In genomic region chr10:72106896-72107295, GRCh38 we compare ENCODE assay signal across 16 cellular contexts. TPM values are rescaled to one million over a fixed set of nuclear protein-coding genes. Genes with fewer than 3 reads are reported as not detected.
A peak's percentile ranks its signal among the peaks of the same experiment; 100 is the strongest.
DNase-seq lines count a peak whose midpoint lies in the region; ATAC-seq, FAIRE-seq and TF ChIP-seq lines count a peak whose summit lies in the region.
"Had no signal": no experiment of that assay in that cellular context is flagged by ENCODE, and none has a peak within 500 bp of the region (broad histone marks: within the 10 kb centered on the region; RNA-seq: fewer than 3 reads in every experiment).

No MANE protein-coding gene starts in this region.

- peak overlapping the region; percentile 61 to 87 (median 81) for H3K4me3 Mint-ChIP-seq in CD4-positive, alpha-beta memory T cell
- peak overlapping the region; percentile 76 for H3K4me3 Mint-ChIP-seq in activated CD4-positive, alpha-beta memory T cell treated with anti-CD3 and anti-CD28 coated beads for 36 hours
- no peak overlapping the region for H3K4me3 Mint-ChIP-seq in osteocyte (ENCODE audit: unreplicated experiment)

- peak overlapping the region; percentile 47; the same call in 2 of the 3 replicates for H3K4me2 ChIP-seq in A549

- POLR2A ChIA-PET in A549 (lab: Yijun Ruan, JAX): no interaction called here
- POLR2A ChIA-PET in CD4-positive, alpha-beta memory T cell (lab: Charles Lee; ENCODE audit: partially characterized antibody): interaction anchor here (0.8 to 6.3 kb wide), 10 partner anchors 10 to 213 kb away, joined by 3 to 230 read pairs (median 4); partner anchors contain the start of genes ANAPC16, ASCC1 and SPOCK2
- POLR2A ChIA-PET in activated CD4-positive, alpha-beta memory T cell treated with anti-CD3 and anti-CD28 coated beads for 36 hours (lab: Charles Lee): interaction anchor here (2.4 kb wide), 1 partner anchor 18 kb away, joined by 16 read pairs; the partner anchor contains the start of gene SPOCK2

- no peak for TF ChIP-seq POLR2A in A549 (IDR thresholded peaks at IDR 0.05; ENCODE audit: low read length)

- intact Hi-C loops in CD4-positive, alpha-beta memory T cell (cut with micrococcal nuclease): loop anchor here (1.0 kb wide), 1 partner anchor 18 kb away; no protein-coding TSS in a partner anchor
- intact Hi-C loops in activated CD4-positive, alpha-beta memory T cell treated with anti-CD3 and anti-CD28 coated beads for 36 hours (cut with micrococcal nuclease): loop anchor here (1.0 to 5.0 kb wide), 4 partner anchors 10 to 225 kb away; partner anchors contain the start of gene SPOCK2

- no peak for TF ChIP-seq CTCF in A549 (IDR thresholded peaks at IDR 0.05)
- TF ChIP-seq CTCF in foreskin keratinocyte (conservative IDR thresholded peaks at IDR 0.05): no peak
- no peak for TF ChIP-seq CTCF in osteocyte (IDR thresholded peaks at IDR 0.05)

- no peak for FAIRE-seq in A549 (lab: Jason Lieb, UNC)
- FAIRE-seq: endothelial cell of umbilical vein, urothelium cell line had no signal

- H3K4me1 ChIP-seq in A549 (peaks cover 24% of the 10 kb centered on the region), foreskin keratinocyte (peaks cover 9% of the 10 kb centered on the region)
- H3K4me1 ChIP-seq in CD4-positive, alpha-beta memory T cell (ENCODE audit: insufficient read depth, low read length): peaks cover 78% of the 10 kb centered on the region

- DNase-seq in A549 (ENCODE audit: low read depth in 1 of 2, low spot score in 1 of 2) (no peak), foreskin keratinocyte (peak; percentile 48 to 68), NCI-H2081 (lab: John Stamatoyannopoulos, UW) (no peak), hippocampal formation (lab: John Stamatoyannopoulos, UW) (no peak), foreskin melanocyte (no peak), osteocyte (ENCODE audit: extremely low spot score, unreplicated experiment) (no peak)
- DNase-seq in CD4-positive, alpha-beta memory T cell: no peak
- no peak for DNase-seq in activated CD4-positive, alpha-beta memory T cell treated with anti-CD3 and anti-CD28 coated beads for 36 hours
- DNase-seq: glutamatergic neuron; left colon; MV-4-11; NK-92 treated with Interleukin-12 subunit alpha and Interleukin-12 subunit beta, amount 100 ng/mL, for 24 hours; retina had no signal

- WGBS in A549 (ENCODE audit: missing lambda C conversion rate): 70% methylated on average over 2 of the region's 2 CpGs

- peaks cover 60 to 92% (median 80%) of the 10 kb centered on the region in 4 donors for H3K4me1 Mint-ChIP-seq in CD4-positive, alpha-beta memory T cell
- peaks cover 74% of the 10 kb centered on the region for H3K4me1 Mint-ChIP-seq in activated CD4-positive, alpha-beta memory T cell treated with anti-CD3 and anti-CD28 coated beads for 36 hours (ENCODE audit: low read depth)
- peaks cover 4% of the 10 kb centered on the region for H3K4me1 Mint-ChIP-seq in osteocyte (ENCODE audit: unreplicated experiment)

- no peak for TF ChIP-seq RAD21 in A549 (conservative IDR thresholded peaks at IDR 0.05 in 1 of 2, IDR thresholded peaks at IDR 0.05 in 1 of 2)

- H3K27ac ChIP-seq in A549: peak overlapping the region in 1 of 2 experiments; percentile 7; a peak in 1 of 6 replicates
- peak overlapping the region; percentile 53 for H3K27ac ChIP-seq in CD4-positive, alpha-beta memory T cell (ENCODE audit: low read depth, low read length)
- H3K27ac ChIP-seq in foreskin keratinocyte: peak overlapping the region; percentile 1

- H3K36me3 ChIP-seq in CD4-positive, alpha-beta memory T cell (ENCODE audit: insufficient read depth, low read length): no peaks in the 10 kb centered on the region
- H3K36me3 ChIP-seq: SJSA1 had no signal

- CTCF ChIA-PET in A549 (lab: Yijun Ruan, JAX): interaction anchor here (1.0 kb wide), 1 partner anchor 50 kb away, joined by 3 read pairs; no protein-coding TSS in a partner anchor
- CTCF ChIA-PET in CD4-positive, alpha-beta memory T cell (lab: Charles Lee; ENCODE audit: partially characterized antibody): interaction anchor here (0.7 to 2.3 kb wide), 8 partner anchors 17 to 231 kb away, joined by 3 to 14 read pairs (median 4); partner anchors contain the start of gene SPOCK2
- CTCF ChIA-PET in activated CD4-positive, alpha-beta memory T cell treated with anti-CD3 and anti-CD28 coated beads for 36 hours (lab: Charles Lee): interaction anchor here (1.7 kb wide), 1 partner anchor 230 kb away, joined by 6 read pairs; no protein-coding TSS in a partner anchor

- no peaks in the 10 kb centered on the region for H3K27me3 Mint-ChIP-seq in CD4-positive, alpha-beta memory T cell
- no peaks in the 10 kb centered on the region for H3K27me3 Mint-ChIP-seq in activated CD4-positive, alpha-beta memory T cell treated with anti-CD3 and anti-CD28 coated beads for 36 hours
- H3K27me3 Mint-ChIP-seq in osteocyte (ENCODE audit: unreplicated experiment): no peaks in the 10 kb centered on the region

- no peaks in the 10 kb centered on the region for H3K9me3 Mint-ChIP-seq in CD4-positive, alpha-beta memory T cell
- H3K9me3 Mint-ChIP-seq in activated CD4-positive, alpha-beta memory T cell treated with anti-CD3 and anti-CD28 coated beads for 36 hours: no peaks in the 10 kb centered on the region
- no peaks in the 10 kb centered on the region for H3K9me3 Mint-ChIP-seq in osteocyte (ENCODE audit: unreplicated experiment)

- no peaks in the 10 kb centered on the region for H3K9me3 ChIP-seq in A549
- no peaks in the 10 kb centered on the region for H3K9me3 ChIP-seq in CD4-positive, alpha-beta memory T cell (ENCODE audit: control insufficient read depth in 1 of 2, low read length in 2 of 2)
- H3K9me3 ChIP-seq: SJSA1 had no signal

- TF ChIP-seq EP300 in A549 (IDR thresholded peaks at IDR 0.05): no peak

- no peak overlapping the region for H3K4me3 ChIP-seq in A549
- peak overlapping the region in 1 of 2 donors; percentile 16 for H3K4me3 ChIP-seq in CD4-positive, alpha-beta memory T cell (ENCODE audit: low read length in 2 of 2)
- H3K4me3 ChIP-seq: SJSA1 had no signal

- no peaks in the 10 kb centered on the region for H3K27me3 ChIP-seq in CD4-positive, alpha-beta memory T cell (ENCODE audit: insufficient read depth, low read length)
- no peaks in the 10 kb centered on the region for H3K27me3 ChIP-seq in foreskin keratinocyte
- H3K27me3 ChIP-seq: SJSA1 had no signal

- ATAC-seq in A549 (no peak), foreskin keratinocyte (no peak)
- ATAC-seq: left colon had no signal

- H3K36me3 Mint-ChIP-seq in CD4-positive, alpha-beta memory T cell: peaks cover 6 to 11% of the 10 kb centered on the region in 2 donors
- peaks cover 16% of the 10 kb centered on the region for H3K36me3 Mint-ChIP-seq in activated CD4-positive, alpha-beta memory T cell treated with anti-CD3 and anti-CD28 coated beads for 36 hours
- H3K36me3 Mint-ChIP-seq in osteocyte (ENCODE audit: unreplicated experiment): peaks cover 31% of the 10 kb centered on the region

- peak overlapping the region; percentile 81 to 97 (median 90) for H3K27ac Mint-ChIP-seq in CD4-positive, alpha-beta memory T cell
- H3K27ac Mint-ChIP-seq in activated CD4-positive, alpha-beta memory T cell treated with anti-CD3 and anti-CD28 coated beads for 36 hours: peak overlapping the region; percentile 97
- H3K27ac Mint-ChIP-seq in osteocyte (ENCODE audit: unreplicated experiment): no peak overlapping the region

TF ChIP-seq in A549, 52 proteins besides CTCF, POLR2A, EP300 and RAD21:
- TF ChIP-seq CBX2 (IDR thresholded peaks at IDR 0.05; ENCODE audit: borderline replicate concordance, low read depth): no peak
- no peak for TF ChIP-seq ZFP36 (IDR thresholded peaks at IDR 0.05; ENCODE audit: borderline replicate concordance, partially characterized antibody)
- no peak for TF ChIP-seq RNF2 (IDR thresholded peaks at IDR 0.05; ENCODE audit: borderline replicate concordance, low read depth)
- TF ChIP-seq ZC3H11A (IDR thresholded peaks at IDR 0.05): no peak
- TF ChIP-seq FOSL2 (IDR thresholded peaks at IDR 0.05): no peak
- no peak for TF ChIP-seq FOSL2 (CRISPR knock-in tag; IDR thresholded peaks at IDR 0.05)
- no peak for TF ChIP-seq CHD2 (IDR thresholded peaks at IDR 0.05; ENCODE audit: low read length, partially characterized antibody)
- TF ChIP-seq CEBPB (IDR thresholded peaks at IDR 0.05): no peak
- TF ChIP-seq TFCP2L1 (CRISPR knock-in tag; IDR thresholded peaks at IDR 0.05): no peak
- TF ChIP-seq HES2 (IDR thresholded peaks at IDR 0.05): no peak
- no peak for TF ChIP-seq EHMT2 (IDR thresholded peaks at IDR 0.05; ENCODE audit: low read depth)
- no peak for TF ChIP-seq RCOR1 (IDR thresholded peaks at IDR 0.05; ENCODE audit: low read depth, low read length)
- TF ChIP-seq MYC (IDR thresholded peaks at IDR 0.05; ENCODE audit: borderline replicate concordance, low read length): no peak
- TF ChIP-seq GATA3 (IDR thresholded peaks at IDR 0.05; ENCODE audit: borderline replicate concordance): no peak
- no peak for TF ChIP-seq MAX (IDR thresholded peaks at IDR 0.05)
- no peak for TF ChIP-seq ESRRA (IDR thresholded peaks at IDR 0.05; ENCODE audit: borderline replicate concordance, low read length)
- TF ChIP-seq HDAC2 (IDR thresholded peaks at IDR 0.05): no peak

RNA-seq across cellular contexts. Expression of gene SPOCK2, which starts 18.5 kb away (rescaled TPM):
- polyA plus RNA-seq in A549 (2011; rRNA removed) (0.52 and 0.61 TPM in 2 replicates), A549 (2017; fragmentation: RNase III; extraction: RNeasy Plus Mini Kit Qiagen cat#74134 plus additional on column Dnase treatment) (0.55 to 0.73 TPM (median 0.67 TPM) in 3 replicates), foreskin keratinocyte (0.11 and 0.18 TPM in 2 replicates)
- 0.48 and 0.61 TPM in 2 replicates for polyA plus RNA-seq in A549 (2012; cell fraction: cytosol; rRNA removed)
- 4.0 and 4.8 TPM in 2 replicates for polyA plus RNA-seq in A549 (2012; cell fraction: nucleus; rRNA removed)
- 0.99 and 1.4 TPM in 2 replicates for polyA minus RNA-seq in A549 (2011; rRNA and poly(A)+ RNA removed)
- total RNA-seq in CD4-positive, alpha-beta memory T cell: 100 to 1,000 TPM; 552 to 556 TPM
- 100 to 1,000 TPM; 174 to 260 TPM for polyA plus RNA-seq in CD4-positive, alpha-beta memory T cell
- 100 to 1,000 TPM; 216 to 218 TPM for total RNA-seq in activated CD4-positive, alpha-beta memory T cell treated with anti-CD3 and anti-CD28 coated beads for 36 hours
- total RNA-seq in foreskin keratinocyte (0.14 and 0.27 TPM in 2 replicates), osteocyte (0.54 and 0.73 TPM in 2 replicates)
- total RNA-seq: SJSA1 had no signal

Comparison
In these comparisons a context has a peak if more than half of its experiments do, and no peak if none do; other contexts are left out.
1. DNase-seq: peak in foreskin keratinocyte (2 of 2); none in A549 (0 of 2), CD4-positive, alpha-beta memory T cell (0 of 5), activated CD4-positive, alpha-beta memory T cell treated with anti-CD3 and anti-CD28 coated beads for 36 hours (single experiment), NCI-H2081 (0 of 2), hippocampal formation (0 of 2), foreskin melanocyte (single experiment) and osteocyte (single experiment).
2. RNA of gene SPOCK2, which starts 18.5 kb away (total RNA-seq): 552 to 556 TPM in CD4-positive, alpha-beta memory T cell and 216 to 218 TPM in activated CD4-positive, alpha-beta memory T cell treated with anti-CD3 and anti-CD28 coated beads for 36 hours; 0.54 to 0.73 TPM in osteocyte and 0.14 to 0.27 TPM in foreskin keratinocyte; every median in the first group is over 100 times any median in the second.